In genomic region chr6:135304883-135305282, GRCh38 we compare ENCODE assay signal across 30 cellular contexts.
A peak's percentile ranks its signal among the peaks of the same experiment; 100 is the strongest.
DNase-seq lines count a peak whose midpoint lies in the region; ATAC-seq, FAIRE-seq and TF ChIP-seq lines count a peak whose summit lies in the region.
"Had no signal": no experiment of that assay in that cellular context is flagged by ENCODE, and none has a peak within 500 bp of the region (broad histone marks: within the 10 kb centered on the region; RNA-seq: fewer than 3 reads in every experiment).

No MANE protein-coding gene starts in this region.

- H3K27me3 ChIP-seq in BLaER1 treated with 17β-estradiol and CSF1 and Interleukin-3, amounts not matched to agents 10 nM and 100 nM, result no peaks in the 10 kb centered on the region
- no peaks in the 10 kb centered on the region for H3K27me3 ChIP-seq in K562 (ENCODE audit: control insufficient read depth in 2 of 2, insufficient read depth in 2 of 2, low read length in 2 of 2)
- H3K27me3 ChIP-seq: BE2C, BLaER1 had no signal

- H3K79me2 ChIP-seq in K562 (ENCODE audit: control insufficient read depth, insufficient read depth, low read length), result no peaks in the 10 kb centered on the region

- H3K27ac ChIP-seq in BLaER1 treated with 17β-estradiol and CSF1 and Interleukin-3, amounts not matched to agents 10 nM and 100 nM, result peak overlapping the region in 2 of 11 experiments; percentile 80 to 83; a peak in 3 of 22 replicates
- peak overlapping the region; percentile 57; the same call in 2 of the 3 replicates for H3K27ac ChIP-seq in K562 (ENCODE audit: extremely low read depth, low read depth, low read length)
- H3K27ac ChIP-seq: 22Rv1, A549, BLaER1, C4-2B had no signal

- TF ChIP-seq EP300 in K562 (IDR thresholded peaks at IDR 0.05; ENCODE audit: low read length), result peak; percentile 70; the same call in 1 of the 2 replicates

- peaks cover 14 to 51% (median 36%) of the 10 kb centered on the region in 10 experiments for H3K4me1 ChIP-seq in BLaER1 treated with 17β-estradiol and CSF1 and Interleukin-3, amounts not matched to agents 10 nM and 100 nM
- peaks cover 16 to 51% of the 10 kb centered on the region in 2 experiments for H3K4me1 ChIP-seq in K562 (replicated peaks in 1 of 2; ENCODE audit: control insufficient read depth in 2 of 2, insufficient read depth in 2 of 2, low read length in 2 of 2)
- H3K4me1 ChIP-seq: A549, BE2C, Caco-2 had no signal

- no peaks in the 10 kb centered on the region for H3K9me1 ChIP-seq in K562 (ENCODE audit: control insufficient read depth, insufficient read depth, low read length)

- DNase-seq in K562 (ENCODE audit: extremely low read depth in 1 of 4, low spot score in 3 of 4), result peak; percentile 40 to 57 (median 50)
- no peak for DNase-seq in NCI-H1105 (lab: John Stamatoyannopoulos, UW)
- DNase-seq: 8988T; ACHN; AML-193; BE2C; C1 segment of cervical spinal cord; Caco-2; Calu3; CD4-positive, alpha-beta memory T cell; CD4-positive, alpha-beta T cell; CD4-positive, CD25-positive, alpha-beta regulatory T cell; CD8-positive, alpha-beta memory T cell; CD8-positive, alpha-beta T cell; COR-L47; DMS 273 treated with DMSO at 0.1 percent for 48 hours; DMS153; DMS53; DMS79; DMS79 treated with DMSO at 0.1 percent for 48 hours; DND-41; EL had no signal

- H3K36me3 ChIP-seq in BLaER1 treated with 17β-estradiol and CSF1 and Interleukin-3, amounts not matched to agents 10 nM and 100 nM, result peaks cover 4 to 31% (median 17%) of the 10 kb centered on the region in 11 experiments; a peak in 18 of 22 replicates
- peaks cover 10% of the 10 kb centered on the region; the same call in 2 of the 3 replicates for H3K36me3 ChIP-seq in K562 (ENCODE audit: control insufficient read depth, insufficient read depth, low read length)
- H3K36me3 ChIP-seq: BE2C had no signal

- ATAC-seq in K562, result peak; percentile 8; the same call in 1 of the 3 replicates
- no peak for ATAC-seq in HG03159 (IDR thresholded peaks at IDR 0.05; ENCODE audit: unreplicated experiment)
- ATAC-seq: A549; CD8-positive, alpha-beta T cell had no signal

- peak overlapping the region in 7 of 11 experiments; percentile 73 to 89 (median 80); a peak in 10 of 22 replicates for H3K4me2 ChIP-seq in BLaER1 treated with 17β-estradiol and CSF1 and Interleukin-3, amounts not matched to agents 10 nM and 100 nM
- H3K4me2 ChIP-seq in K562 (ENCODE audit: insufficient read depth, low read length), result peak overlapping the region; percentile 16
- H3K4me2 ChIP-seq: A549, BLaER1 had no signal

- intact Hi-C loops in K562 (cut with micrococcal nuclease), result loop anchor here (5.0 kb wide), 1 partner anchor 117 kb away; no protein-coding TSS in a partner anchor

- 14% methylated on average over 4 of the region's 4 CpGs for WGBS in K562 (ENCODE audit: insufficient coverage, low coverage, missing lambda C conversion rate)

- no peak for TF ChIP-seq RAD21 in K562 (CRISPR knock-in tag; conservative IDR thresholded peaks at IDR 0.05 in 1 of 2, IDR thresholded peaks at IDR 0.05 in 1 of 2)

- H3K9me3 ChIP-seq in BLaER1 treated with 17β-estradiol and CSF1 and Interleukin-3, amounts not matched to agents 10 nM and 100 nM (replicated peaks in 1 of 11), result peaks cover 0 to 37% (median 22%) of the 10 kb centered on the region in 11 experiments; a peak in 17 of 22 replicates
- peaks cover 3% of the 10 kb centered on the region; the same call in 1 of the 2 replicates for H3K9me3 ChIP-seq in K562 (replicated peaks; ENCODE audit: control insufficient read depth, insufficient read depth, low read depth, low read length)
- H3K9me3 ChIP-seq: A549, BE2C, Caco-2 had no signal

- no peak overlapping the region for H2AFZ ChIP-seq in K562 (ENCODE audit: low read depth, low read length)

- in situ Hi-C loops in K562 (cut with MboI), result no loop called here

- CTCF ChIA-PET in K562 (lab: Yijun Ruan, JAX; ENCODE audit: low intra/inter-chr PET ratio), result no interaction called here

- FAIRE-seq in K562 (lab: Jason Lieb, UNC), result no peak
- FAIRE-seq: A204.1, A549, D721Med had no signal

- POLR2A ChIA-PET in K562 (lab: Yijun Ruan, JAX), result interaction anchor here (0.8 kb wide), 1 partner anchor 98 kb away, joined by 3 read pairs; no protein-coding TSS in a partner anchor

- BruUV-seq in K562 (replicated peaks; lab: Mats Ljungman, UMichigan), result no TSS peak

- TF ChIP-seq POLR2A in K562 (conservative IDR thresholded peaks at IDR 0.05), result no peak

- H3K4me3 ChIP-seq in BLaER1 treated with 17β-estradiol and CSF1 and Interleukin-3, amounts not matched to agents 10 nM and 100 nM, result no peak overlapping the region
- H3K4me3 ChIP-seq in K562, result no peak overlapping the region
- H3K4me3 ChIP-seq: A549, BLaER1 had no signal

- H3K9ac ChIP-seq in BLaER1 treated with 17β-estradiol and CSF1 and Interleukin-3, amounts not matched to agents 10 nM and 100 nM, result no peak overlapping the region
- no peak overlapping the region for H3K9ac ChIP-seq in K562 (ENCODE audit: insufficient read depth in 1 of 2, low read depth in 2 of 2, low read length in 2 of 2)
- H3K9ac ChIP-seq: BLaER1 had no signal

- no peaks in the 10 kb centered on the region for H4K20me1 ChIP-seq in BLaER1 treated with 17β-estradiol and CSF1 and Interleukin-3, amounts not matched to agents 10 nM and 100 nM
- no peaks in the 10 kb centered on the region for H4K20me1 ChIP-seq in K562 (replicated peaks; ENCODE audit: control insufficient read depth, insufficient read depth, low read length)
- H4K20me1 ChIP-seq: BLaER1 had no signal

- no peak for TF ChIP-seq CTCF in K562 (IDR thresholded peaks at IDR 0.05 in 2 of 3, conservative IDR thresholded peaks at IDR 0.05 in 1 of 3; ENCODE audit: insufficient read depth in 2 of 3, low read depth in 1 of 3, low read length in 3 of 3)

TF ChIP-seq in K562, 482 proteins besides CTCF, POLR2A, EP300 and RAD21 (continues in another document):
- peak; percentile 80; the same call in 1 of the 2 replicates for TF ChIP-seq ZEB2 (IDR thresholded peaks at IDR 0.05)
- TF ChIP-seq, protein P1, sequence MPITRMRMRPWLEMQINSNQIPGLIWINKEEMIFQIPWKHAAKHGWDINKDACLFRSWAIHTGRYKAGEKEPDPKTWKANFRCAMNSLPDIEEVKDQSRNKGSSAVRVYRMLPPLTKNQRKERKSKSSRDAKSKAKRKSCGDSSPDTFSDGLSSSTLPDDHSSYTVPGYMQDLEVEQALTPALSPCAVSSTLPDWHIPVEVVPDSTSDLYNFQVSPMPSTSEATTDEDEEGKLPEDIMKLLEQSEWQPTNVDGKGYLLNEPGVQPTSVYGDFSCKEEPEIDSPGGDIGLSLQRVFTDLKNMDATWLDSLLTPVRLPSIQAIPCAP (CRISPR knock-in tag; IDR thresholded peaks at IDR 0.05; ENCODE audit: borderline replicate concordance), result no peak
- TF ChIP-seq KDM1A (IDR thresholded peaks at IDR 0.05), result peak; percentile 42 to 51; a peak in 2 of 4 replicates
- TF ChIP-seq TFE3 (CRISPR knock-in tag; IDR thresholded peaks at IDR 0.05), result peak; percentile 87
- TF ChIP-seq ZNF57 (CRISPR knock-in tag; IDR thresholded peaks at IDR 0.05), result no peak
- 0 out of 2 replicates have a peak, but pooled peaks have one; percentile 48 for TF ChIP-seq GATAD2B (IDR thresholded peaks at IDR 0.05; ENCODE audit: borderline replicate concordance)
- TF ChIP-seq MEIS2 (IDR thresholded peaks at IDR 0.05; ENCODE audit: partially characterized antibody), result peak; percentile 62
- no peak for TF ChIP-seq CEBPB (tag; IDR thresholded peaks at IDR 0.05)
- no peak for TF ChIP-seq YY1 (IDR thresholded peaks at IDR 0.05; ENCODE audit: borderline replicate concordance in 1 of 3, control insufficient read depth in 1 of 3, extremely low read depth in 1 of 3, insufficient read depth in 3 of 3, insufficient read length in 1 of 3, insufficient replicate concordance in 2 of 3, low read depth in 1 of 3, low read length in 2 of 3)
- 0 out of 2 replicates have a peak, but pooled peaks have one; percentile 13 for TF ChIP-seq SMAD4 (CRISPR knock-in tag; conservative IDR thresholded peaks at IDR 0.05)
- 0 out of 2 replicates have a peak, but pooled peaks have one; percentile 71 for TF ChIP-seq CHAMP1 (IDR thresholded peaks at IDR 0.05)
- no peak for TF ChIP-seq DIDO1 (tag; IDR thresholded peaks at IDR 0.05; ENCODE audit: low read depth)
